Comparison of ENCODE assay signal across 17 cellular contexts in genomic region chr7:82359426-82359825, GRCh38.
DNase-seq lines count a peak whose midpoint lies in the region; ATAC-seq and TF ChIP-seq lines count a peak whose summit lies in the region.
"Had no signal": no experiment of that assay in that cellular context is flagged by ENCODE, and none has a peak within 500 bp of the region (broad histone marks: within the 10 kb centered on the region; RNA-seq: fewer than 3 reads in every experiment).

No MANE protein-coding gene starts in this region.

- peaks cover 30 to 32% of the 10 kb centered on the region in 2 experiments for H3K4me1 Mint-ChIP-seq in H9

- H3K79me1 ChIP-seq in H9 (ENCODE audit: insufficient read depth, low read depth, low read length, poor library complexity, severe bottlenecking) (no peaks in the 10 kb centered on the region), mesendoderm (ENCODE audit: low read length) (no peaks in the 10 kb centered on the region)

- no peak overlapping the region for H3K14ac ChIP-seq in H9 (ENCODE audit: insufficient read depth, low read length)

- H3K9ac ChIP-seq in H9 (ENCODE audit: extremely low read depth, insufficient read length, low read length) (no peak overlapping the region), mesendoderm (ENCODE audit: low read length) (no peak overlapping the region)

- H4K8ac ChIP-seq in H9 (replicated peaks; ENCODE audit: insufficient read length, low read depth, low read length) (no peak overlapping the region), mesendoderm (ENCODE audit: low read depth, low read length) (no peak overlapping the region)

- no peak overlapping the region for H3K4me3 Mint-ChIP-seq in H9
- H3K4me3 Mint-ChIP-seq: T-helper 1 cell treated with Interleukin-12 subunit alpha and Interleukin-12 subunit beta and Interleukin-4 antibody, amounts not matched to agents 30 μg/mL and 1 μg/mL, for 36 hours had no signal

- no peak for ATAC-seq in foreskin keratinocyte
- ATAC-seq: HCT116 had no signal

- H3K27me3 ChIP-seq in H9 (ENCODE audit: insufficient read depth, low read length) (no peaks in the 10 kb centered on the region), mesendoderm (ENCODE audit: insufficient read depth, low read length, poor library complexity) (no peaks in the 10 kb centered on the region), PC-9 (ENCODE audit: insufficient read depth, low read depth) (no peaks in the 10 kb centered on the region), MG63 (no peaks in the 10 kb centered on the region), foreskin keratinocyte (no peaks in the 10 kb centered on the region)

- H3K36me3 Mint-ChIP-seq in H9 (ENCODE audit: insufficient read depth in 1 of 3, low read depth in 3 of 3): no peaks in the 10 kb centered on the region

- H3K4me3 ChIP-seq in mesendoderm (ENCODE audit: low read length): no peak overlapping the region
- H3K4me3 ChIP-seq in PC-9: no peak overlapping the region
- H3K4me3 ChIP-seq in MG63: no peak overlapping the region

- peak; percentile 27 for DNase-seq in NCI-H1694 treated with DMSO at 0.1 percent for 48 hours (lab: John Stamatoyannopoulos, UW)
- no peak for DNase-seq in NCI-H1694 (lab: John Stamatoyannopoulos, UW)
- DNase-seq in H9: no peak
- peak; percentile 27 for DNase-seq in SK-MEL-5 (ENCODE audit: low read depth, low spot score)
- peak; percentile 18 for DNase-seq in mesendoderm
- no peak for DNase-seq in PC-9
- DNase-seq in MG63: no peak
- DNase-seq in foreskin keratinocyte: no peak
- DNase-seq: DMS53, NCI-H1105 treated with DMSO at 0.1 percent for 48 hours, NCI-H2107, NCI-H345, NCI-H526 treated with DMSO at 0.1 percent for 48 hours, SHP77 had no signal

- no peak overlapping the region for H2BK5ac ChIP-seq in H9 (ENCODE audit: insufficient read length, low read length)
- H2BK5ac ChIP-seq in mesendoderm (ENCODE audit: low read length): no peak overlapping the region

- no peak overlapping the region for H3K23ac ChIP-seq in H9 (ENCODE audit: insufficient read length, low read depth, low read length)
- H3K23ac ChIP-seq in mesendoderm (ENCODE audit: low read length): no peak overlapping the region

- no peak overlapping the region for H2BK12ac ChIP-seq in H9 (ENCODE audit: insufficient read length, low read depth, low read length)

- H2BK20ac ChIP-seq in H9 (ENCODE audit: low read depth, low read length, poor library complexity, severe bottlenecking): no peak overlapping the region

- H4K20me1 ChIP-seq in H9 (ENCODE audit: control insufficient read depth, insufficient read depth, insufficient read length): no peaks in the 10 kb centered on the region
- H4K20me1 ChIP-seq in PC-9 (ENCODE audit: insufficient read depth): no peaks in the 10 kb centered on the region

- no peak overlapping the region for H3K18ac ChIP-seq in H9 (ENCODE audit: insufficient read length, low read depth, low read length)
- no peak overlapping the region for H3K18ac ChIP-seq in mesendoderm (ENCODE audit: low read length)

- H3K4ac ChIP-seq in H9 (ENCODE audit: low read depth, low read length): no peak overlapping the region
- no peak overlapping the region for H3K4ac ChIP-seq in mesendoderm (ENCODE audit: low read depth, low read length)

- TF ChIP-seq CTCF in H9 (conservative IDR thresholded peaks at IDR 0.05) (peak; percentile 21; the same call in 2 of the 3 replicates), PC-9 (conservative IDR thresholded peaks at IDR 0.05) (no peak), foreskin keratinocyte (conservative IDR thresholded peaks at IDR 0.05) (no peak)

- H3K56ac ChIP-seq in H9 (ENCODE audit: insufficient read length, low read depth, low read length): no peak overlapping the region
- no peak overlapping the region for H3K56ac ChIP-seq in mesendoderm (ENCODE audit: low read length)

- no peaks in the 10 kb centered on the region for H3K79me2 ChIP-seq in H9 (ENCODE audit: insufficient read depth, low read length)
- no peaks in the 10 kb centered on the region for H3K79me2 ChIP-seq in mesendoderm (ENCODE audit: control insufficient read depth, insufficient read depth, low read length)
- H3K79me2 ChIP-seq in PC-9 (ENCODE audit: low read depth): no peaks in the 10 kb centered on the region

- H2AK5ac ChIP-seq in H9 (ENCODE audit: insufficient read length, low read length): no peak overlapping the region
- H2AK5ac ChIP-seq in mesendoderm (ENCODE audit: low read length): no peak overlapping the region

- no peak overlapping the region for H2AFZ ChIP-seq in H9 (ENCODE audit: low read length)
- no peak overlapping the region for H2AFZ ChIP-seq in PC-9

- H3K27ac ChIP-seq in H9 (ENCODE audit: insufficient read length, low read depth, low read length): no peak overlapping the region
- no peak overlapping the region for H3K27ac ChIP-seq in mesendoderm (ENCODE audit: low read depth, low read length)
- no peak overlapping the region for H3K27ac ChIP-seq in PC-9
- H3K27ac ChIP-seq in foreskin keratinocyte: no peak overlapping the region
- H3K27ac ChIP-seq: C4-2B had no signal

- H3K36me3 ChIP-seq in mesendoderm (ENCODE audit: control insufficient read depth, insufficient read depth, low read length): no peaks in the 10 kb centered on the region
- H3K36me3 ChIP-seq in PC-9 (ENCODE audit: low read depth): no peaks in the 10 kb centered on the region
- H3K36me3 ChIP-seq in MG63: no peaks in the 10 kb centered on the region

- no peak overlapping the region for H4K5ac ChIP-seq in H9 (ENCODE audit: insufficient read length, low read depth, low read length)
- H4K5ac ChIP-seq in mesendoderm (ENCODE audit: low read length): no peak overlapping the region

- no peaks in the 10 kb centered on the region for H3K9me3 ChIP-seq in H9 (ENCODE audit: control insufficient read depth, low read depth, low read length)
- no peaks in the 10 kb centered on the region for H3K9me3 ChIP-seq in PC-9 (ENCODE audit: insufficient read depth, low read depth)
- no peaks in the 10 kb centered on the region for H3K9me3 ChIP-seq in MG63

- no peak overlapping the region for H2BK120ac ChIP-seq in H9 (ENCODE audit: low read depth, low read length, poor library complexity, severe bottlenecking)
- H2BK120ac ChIP-seq in mesendoderm (ENCODE audit: low read depth, low read length): no peak overlapping the region

- intact Hi-C loops in PC-9 (cut with micrococcal nuclease; ENCODE audit: unreplicated experiment): no loop called here

- H3K4me1 ChIP-seq in H9 (ENCODE audit: insufficient read depth, low read length) (no peaks in the 10 kb centered on the region), mesendoderm (ENCODE audit: control insufficient read depth, low read depth, low read length) (no peaks in the 10 kb centered on the region), PC-9 (replicated peaks; ENCODE audit: insufficient read depth) (no peaks in the 10 kb centered on the region), foreskin keratinocyte (no peaks in the 10 kb centered on the region)

- no peaks in the 10 kb centered on the region for H3K9me2 ChIP-seq in PC-9 (ENCODE audit: insufficient read depth)

- in situ Hi-C loops in SK-MEL-5 (cut with HindIII; ENCODE audit: low pct_unique_long_range_greater_than_20kb, low sequenced_read_pairs): no loop called here

- no peak overlapping the region for H3T11ph ChIP-seq in H9 (ENCODE audit: low read length)

- CTCF ChIA-PET in PC-9 (lab: Charles Lee): no interaction called here

- H3K27ac Mint-ChIP-seq in H9: peak overlapping the region in 1 of 3 experiments; percentile 82; a peak in 2 of 7 replicates
- H3K27ac Mint-ChIP-seq: T-helper 1 cell treated with Interleukin-12 subunit alpha and Interleukin-12 subunit beta and Interleukin-4 antibody, amounts not matched to agents 30 μg/mL and 1 μg/mL, for 36 hours had no signal

- no peaks in the 10 kb centered on the region for H3K23me2 ChIP-seq in H9 (ENCODE audit: insufficient read length, low read depth, low read length, poor library complexity, severe bottlenecking)

- POLR2A ChIA-PET in PC-9 (lab: Charles Lee; ENCODE audit: unreplicated experiment): no interaction called here

- BruUV-seq in PC-9 (replicated peaks; lab: Mats Ljungman, UMichigan): no TSS peak

- H3K9me3 Mint-ChIP-seq in H9: no peaks in the 10 kb centered on the region
- H3K9me3 Mint-ChIP-seq: T-helper 1 cell treated with Interleukin-12 subunit alpha and Interleukin-12 subunit beta and Interleukin-4 antibody, amounts not matched to agents 30 μg/mL and 1 μg/mL, for 36 hours had no signal

- H3K4me2 ChIP-seq in H9 (ENCODE audit: insufficient read depth, insufficient read length, low read length): no peak overlapping the region
- H3K4me2 ChIP-seq in mesendoderm (ENCODE audit: low read length): no peak overlapping the region
- no peak overlapping the region for H3K4me2 ChIP-seq in PC-9

- H3F3A ChIP-seq in PC-9 (ENCODE audit: insufficient read depth, low read depth): no peaks in the 10 kb centered on the region

- no peaks in the 10 kb centered on the region for H3K27me3 Mint-ChIP-seq in H9 (ENCODE audit: low read depth)

- WGBS in H9 (ENCODE audit: extremely low coverage, insufficient read length, low lambda C conversion rate): no CpG with 5 or more reads among the region's 3 CpGs
- 100% methylated on average over 1 of the region's 3 CpGs for WGBS in mesendoderm (ENCODE audit: extremely low coverage, insufficient coverage, low lambda C conversion rate)

- H4K91ac ChIP-seq in H9 (ENCODE audit: insufficient read length, low read depth, low read length): no peak overlapping the region

- H2BK15ac ChIP-seq in H9 (ENCODE audit: low read depth, low read length) (no peak overlapping the region), mesendoderm (replicated peaks; ENCODE audit: low read depth) (no peak overlapping the region)

Comparison
In these comparisons a context has a peak if more than half of its experiments do, and no peak if none do; other contexts are left out.
1. DNase-seq: peak in NCI-H1694 treated with DMSO at 0.1 percent for 48 hours (single experiment), SK-MEL-5 (single experiment) and mesendoderm (single experiment); none in NCI-H1694 (single experiment), H9 (single experiment), PC-9 (0 of 2), MG63 (single experiment) and foreskin keratinocyte (0 of 2).